Comparison of ENCODE assay signal across 14 cellular contexts in genomic region chr12:81146228-81147225, GRCh38.
DNase-seq lines count a peak whose midpoint lies in the region; ATAC-seq, FAIRE-seq and TF ChIP-seq lines count a peak whose summit lies in the region.
"Had no signal": no experiment of that assay in that cellular context is flagged by ENCODE, and none has a peak within 500 bp of the region (broad histone marks: within the 10 kb centered on the region; RNA-seq: fewer than 3 reads in every experiment).

No MANE protein-coding gene starts in this region.

- H3K36me3 Mint-ChIP-seq in WTC11: no peaks in the 10 kb centered on the region
- H3K36me3 Mint-ChIP-seq in chondrocyte (ENCODE audit: low read depth): no peaks in the 10 kb centered on the region
- H3K36me3 Mint-ChIP-seq: CD14-positive monocyte had no signal

- H3K4me3 Mint-ChIP-seq in WTC11: no peak overlapping the region
- H3K4me3 Mint-ChIP-seq in chondrocyte (ENCODE audit: unreplicated experiment): no peak overlapping the region
- H3K4me3 Mint-ChIP-seq: CD14-positive monocyte had no signal

- H3K27ac ChIP-seq in neural cell (ENCODE audit: low read length) (no peak overlapping the region), ovary (no peak overlapping the region), uterus (no peak overlapping the region), SK-N-SH (ENCODE audit: low read depth in 2 of 2, low read length in 1 of 2) (no peak overlapping the region)
- H3K27ac ChIP-seq: SJCRH30 had no signal

- no peaks in the 10 kb centered on the region for H3K36me3 ChIP-seq in neural cell (ENCODE audit: insufficient read depth, low read length)
- H3K36me3 ChIP-seq in ovary: no peaks in the 10 kb centered on the region
- H3K36me3 ChIP-seq in uterus: no peaks in the 10 kb centered on the region
- H3K36me3 ChIP-seq in SK-N-SH (replicated peaks in 1 of 2; ENCODE audit: control insufficient read depth in 1 of 2, insufficient read depth in 2 of 2, low read length in 1 of 2): no peaks in the 10 kb centered on the region
- H3K36me3 ChIP-seq: SJCRH30 had no signal

- H3K4me2 ChIP-seq in neural cell (ENCODE audit: low read length) (peak overlapping the region; percentile 41), SK-N-SH (no peak overlapping the region)

- no peaks in the 10 kb centered on the region for H4K20me1 ChIP-seq in neural cell (ENCODE audit: insufficient read depth)
- no peaks in the 10 kb centered on the region for H4K20me1 ChIP-seq in SK-N-SH (ENCODE audit: insufficient read depth)

- no peaks in the 10 kb centered on the region for H3K27me3 Mint-ChIP-seq in WTC11 (ENCODE audit: low read depth)
- H3K27me3 Mint-ChIP-seq in chondrocyte (ENCODE audit: low read depth): no peaks in the 10 kb centered on the region

- H3K9ac ChIP-seq in neural cell (ENCODE audit: low read length) (no peak overlapping the region), SK-N-SH (no peak overlapping the region)

- WGBS in ovary, 3 donors: 92 to 95% (median 93%) methylated on average over 3 of the region's 3 CpGs
- WGBS in SK-N-SH (ENCODE audit: low lambda C conversion rate): 8% methylated on average over 3 of the region's 3 CpGs

- H3K9me2 ChIP-seq in neural cell (ENCODE audit: insufficient read depth, low read length) (no peaks in the 10 kb centered on the region), SK-N-SH (peaks cover 2% of the 10 kb centered on the region; the same call in 1 of the 2 replicates)

- peak overlapping the region; percentile 31 for H3K27ac Mint-ChIP-seq in WTC11
- H3K27ac Mint-ChIP-seq in chondrocyte (ENCODE audit: unreplicated experiment): no peak overlapping the region
- H3K27ac Mint-ChIP-seq: CD14-positive monocyte had no signal

- H3K9me3 ChIP-seq in neural cell (ENCODE audit: low read length) (no peaks in the 10 kb centered on the region), ovary (no peaks in the 10 kb centered on the region), uterus (no peaks in the 10 kb centered on the region), SK-N-SH (no peaks in the 10 kb centered on the region)
- H3K9me3 ChIP-seq: SJCRH30 had no signal

- peak; percentile 56 for TF ChIP-seq EP300 in neural cell (conservative IDR thresholded peaks at IDR 0.05; ENCODE audit: poor library complexity, severe bottlenecking)
- TF ChIP-seq EP300 in ovary (IDR thresholded peaks at IDR 0.05): no peak
- TF ChIP-seq EP300 in SK-N-SH (IDR thresholded peaks at IDR 0.05; ENCODE audit: borderline replicate concordance in 1 of 2, low read depth in 1 of 2, low read length in 1 of 2): no peak

- CTCF ChIA-PET in WTC11 (lab: Charles Lee) (no interaction called here), SK-N-SH (lab: Yijun Ruan, JAX) (no interaction called here)

- H3K4me1 Mint-ChIP-seq in WTC11 (no peaks in the 10 kb centered on the region), chondrocyte (ENCODE audit: low read depth) (no peaks in the 10 kb centered on the region)
- H3K4me1 Mint-ChIP-seq: CD14-positive monocyte had no signal

- H3K9me3 Mint-ChIP-seq in WTC11: no peaks in the 10 kb centered on the region
- no peaks in the 10 kb centered on the region for H3K9me3 Mint-ChIP-seq in chondrocyte (ENCODE audit: low read depth)

- intact Hi-C loops in ovary (cut with DNase I) (no loop called here), uterus (cut with DNase I; ENCODE audit: low total_unique reads) (no loop called here)

- no peak for ATAC-seq in WTC11

- H2AFZ ChIP-seq in neural cell (ENCODE audit: low read depth, low read length) (no peak overlapping the region), SK-N-SH (ENCODE audit: low read depth) (no peak overlapping the region)

- H3K27me3 ChIP-seq in neural cell (ENCODE audit: insufficient read depth, low read depth, low read length) (no peaks in the 10 kb centered on the region), ovary (no peaks in the 10 kb centered on the region), uterus (no peaks in the 10 kb centered on the region), SK-N-SH (ENCODE audit: insufficient read depth) (no peaks in the 10 kb centered on the region)
- H3K27me3 ChIP-seq: SJCRH30 had no signal

- TF ChIP-seq RAD21 in neural cell (conservative IDR thresholded peaks at IDR 0.05) (no peak), SK-N-SH (IDR thresholded peaks at IDR 0.05; ENCODE audit: low read length) (no peak)

- no peak overlapping the region for H3K4me3 ChIP-seq in Jurkat, Clone E6-1 (ENCODE audit: low read length)
- H3K4me3 ChIP-seq in neural cell (ENCODE audit: low read length) (peak overlapping the region; percentile 21), ovary (no peak overlapping the region), uterus (no peak overlapping the region), SK-N-SH (ENCODE audit: low read depth in 2 of 2, low read length in 1 of 2) (no peak overlapping the region)
- H3K4me3 ChIP-seq: SJCRH30 had no signal

- H3K79me2 ChIP-seq in neural cell (replicated peaks; ENCODE audit: insufficient read depth, low read length) (no peaks in the 10 kb centered on the region), SK-N-SH (ENCODE audit: insufficient read depth) (no peaks in the 10 kb centered on the region)

- TF ChIP-seq CTCF in D721Med (IDR thresholded peaks at IDR 0.05; ENCODE audit: insufficient read depth, missing control alignments): no peak
- TF ChIP-seq CTCF in WTC11 (IDR thresholded peaks at IDR 0.05): no peak
- no peak for TF ChIP-seq CTCF in neural cell (IDR thresholded peaks at IDR 0.05; ENCODE audit: poor library complexity, severe bottlenecking)
- no peak for TF ChIP-seq CTCF in ovary (IDR thresholded peaks at IDR 0.05)
- TF ChIP-seq CTCF in uterus (IDR thresholded peaks at IDR 0.05): no peak
- TF ChIP-seq CTCF in SK-N-SH (IDR thresholded peaks at IDR 0.05): no peak
- no peak for TF ChIP-seq CTCF in chondrocyte (IDR thresholded peaks at IDR 0.05)

- no peak for DNase-seq in D721Med (ENCODE audit: insufficient read length, low spot score)
- peak; percentile 2 for DNase-seq in Jurkat, Clone E6-1 (ENCODE audit: low read depth, low spot score)
- no peak for DNase-seq in WTC11 (ENCODE audit: low spot score)
- DNase-seq in ovary: no peak
- no peak for DNase-seq in uterus
- DNase-seq in SK-N-SH: no peak
- DNase-seq in chondrocyte (ENCODE audit: low spot score): no peak
- DNase-seq: DMS153, NCI-H2029 treated with DMSO at 0.1 percent for 48 hours, SJCRH30 had no signal

- peak; percentile 46 for FAIRE-seq in D721Med (lab: Jason Lieb, UNC)
- FAIRE-seq: GM19239, H54 had no signal

- TF ChIP-seq POLR2A in ovary (IDR thresholded peaks at IDR 0.05) (no peak), uterus (IDR thresholded peaks at IDR 0.05) (no peak)

- H3K4me1 ChIP-seq in ovary (ENCODE audit: insufficient read depth) (no peaks in the 10 kb centered on the region), uterus (no peaks in the 10 kb centered on the region), SK-N-SH (ENCODE audit: control insufficient read depth in 1 of 2, insufficient read depth in 2 of 2, low read depth in 1 of 2, low read length in 1 of 2) (no peaks in the 10 kb centered on the region)
- H3K4me1 ChIP-seq: SJCRH30 had no signal

- POLR2A ChIA-PET in WTC11 (lab: Charles Lee): no interaction called here
- POLR2A ChIA-PET in SK-N-SH (lab: Yijun Ruan, JAX): no interaction called here

- no peaks in the 10 kb centered on the region for H3F3A ChIP-seq in neural cell (ENCODE audit: insufficient read depth, low read length, poor library complexity, severe bottlenecking)
- no peaks in the 10 kb centered on the region for H3F3A ChIP-seq in SK-N-SH (replicated peaks; ENCODE audit: insufficient read depth)

TF ChIP-seq in WTC11, 78 proteins besides CTCF, POLR2A, EP300 and RAD21 (continues in another document):
- TF ChIP-seq NR2C2 (CRISPR knock-in tag; IDR thresholded peaks at IDR 0.05) (no peak), OVOL2 (CRISPR knock-in tag; IDR thresholded peaks at IDR 0.05; ENCODE audit: borderline replicate concordance) (no peak), NFATC4 (CRISPR knock-in tag; IDR thresholded peaks at IDR 0.05) (no peak), ZNF416 (CRISPR knock-in tag; IDR thresholded peaks at IDR 0.05) (no peak), GTF2I (CRISPR knock-in tag; conservative IDR thresholded peaks at IDR 0.05) (no peak), GRHL2 (CRISPR knock-in tag; IDR thresholded peaks at IDR 0.05; ENCODE audit: insufficient replicate concordance, severe bottlenecking) (no peak), KAT7 (CRISPR knock-in tag; IDR thresholded peaks at IDR 0.05; ENCODE audit: borderline replicate concordance) (no peak)

TF ChIP-seq in neural cell, 6 proteins besides CTCF, POLR2A, EP300 and RAD21 (continues in another document):
- TF ChIP-seq MXI1 (conservative IDR thresholded peaks at IDR 0.05; ENCODE audit: poor library complexity, severe bottlenecking) (no peak), POLR2AphosphoS5 (IDR thresholded peaks at IDR 0.05) (peak; percentile 45), SMC3 (conservative IDR thresholded peaks at IDR 0.05; ENCODE audit: poor library complexity) (no peak)

TF ChIP-seq in SK-N-SH, 30 proteins besides CTCF, POLR2A, EP300 and RAD21 (continues in another document):
- TF ChIP-seq, protein P1, sequence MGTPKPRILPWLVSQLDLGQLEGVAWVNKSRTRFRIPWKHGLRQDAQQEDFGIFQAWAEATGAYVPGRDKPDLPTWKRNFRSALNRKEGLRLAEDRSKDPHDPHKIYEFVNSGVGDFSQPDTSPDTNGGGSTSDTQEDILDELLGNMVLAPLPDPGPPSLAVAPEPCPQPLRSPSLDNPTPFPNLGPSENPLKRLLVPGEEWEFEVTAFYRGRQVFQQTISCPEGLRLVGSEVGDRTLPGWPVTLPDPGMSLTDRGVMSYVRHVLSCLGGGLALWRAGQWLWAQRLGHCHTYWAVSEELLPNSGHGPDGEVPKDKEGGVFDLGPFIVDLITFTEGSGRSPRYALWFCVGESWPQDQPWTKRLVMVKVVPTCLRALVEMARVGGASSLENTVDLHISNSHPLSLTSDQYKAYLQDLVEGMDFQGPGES (IDR thresholded peaks at IDR 0.05; ENCODE audit: low read depth, low read length): no peak
- TF ChIP-seq MXI1 (IDR thresholded peaks at IDR 0.05; ENCODE audit: low read depth, low read length) (no peak), TEAD4 (IDR thresholded peaks at IDR 0.05; ENCODE audit: borderline replicate concordance, insufficient read depth) (no peak), RFX5 (IDR thresholded peaks at IDR 0.05; ENCODE audit: low read length) (no peak)
- TF ChIP-seq, protein P2, sequence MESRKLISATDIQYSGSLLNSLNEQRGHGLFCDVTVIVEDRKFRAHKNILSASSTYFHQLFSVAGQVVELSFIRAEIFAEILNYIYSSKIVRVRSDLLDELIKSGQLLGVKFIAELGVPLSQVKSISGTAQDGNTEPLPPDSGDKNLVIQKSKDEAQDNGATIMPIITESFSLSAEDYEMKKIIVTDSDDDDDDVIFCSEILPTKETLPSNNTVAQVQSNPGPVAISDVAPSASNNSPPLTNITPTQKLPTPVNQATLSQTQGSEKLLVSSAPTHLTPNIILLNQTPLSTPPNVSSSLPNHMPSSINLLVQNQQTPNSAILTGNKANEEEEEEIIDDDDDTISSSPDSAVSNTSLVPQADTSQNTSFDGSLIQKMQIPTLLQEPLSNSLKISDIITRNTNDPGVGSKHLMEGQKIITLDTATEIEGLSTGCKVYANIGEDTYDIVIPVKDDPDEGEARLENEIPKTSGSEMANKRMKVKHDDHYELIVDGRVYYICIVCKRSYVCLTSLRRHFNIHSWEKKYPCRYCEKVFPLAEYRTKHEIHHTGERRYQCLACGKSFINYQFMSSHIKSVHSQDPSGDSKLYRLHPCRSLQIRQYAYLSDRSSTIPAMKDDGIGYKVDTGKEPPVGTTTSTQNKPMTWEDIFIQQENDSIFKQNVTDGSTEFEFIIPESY (IDR thresholded peaks at IDR 0.05; ENCODE audit: borderline replicate concordance, low read depth): no peak
